Comparison of ENCODE assay signal across 25 cellular contexts in genomic region chr6:34070315-34071110, GRCh38.
A peak's percentile ranks its signal among the peaks of the same experiment; 100 is the strongest.
DNase-seq lines count a peak whose midpoint lies in the region; ATAC-seq and TF ChIP-seq lines count a peak whose summit lies in the region.
"Had no signal": no experiment of that assay in that cellular context is flagged by ENCODE, and none has a peak within 500 bp of the region (broad histone marks: within the 10 kb centered on the region; RNA-seq: fewer than 3 reads in every experiment).

No MANE protein-coding gene starts in this region.

- no peaks in the 10 kb centered on the region for H3K4me1 ChIP-seq in naive thymus-derived CD4-positive, alpha-beta T cell (ENCODE audit: control insufficient read depth in 2 of 2, insufficient read depth in 2 of 2, low read length in 2 of 2)
- H3K4me1 ChIP-seq: adrenal gland, BE2C had no signal

- no peak overlapping the region for H3K27ac Mint-ChIP-seq in activated CD4-positive, alpha-beta T cell treated with anti-CD3 and anti-CD28 coated beads, Interleukin-2, amount 10 ng/mL, durations not matched to agents 24 days and 14 days
- H3K27ac Mint-ChIP-seq in naive thymus-derived CD4-positive, alpha-beta T cell, result no peak overlapping the region
- H3K27ac Mint-ChIP-seq in HFFc6, result no peak overlapping the region
- H3K27ac Mint-ChIP-seq: activated T-helper 2 cell treated with anti-CD3 and anti-CD28 coated beads, Interferon-gamma antibody, Interleukin-2, Interleukin-4, amounts not matched to agents 10 μg/mL and 5 μg/mL and 100 μg/mL, durations not matched to agents 14 hours and 24 hours and 36 hours had no signal

- no peak overlapping the region for H3K27ac ChIP-seq in naive thymus-derived CD4-positive, alpha-beta T cell (ENCODE audit: low read depth, low read length)
- H3K27ac ChIP-seq: adrenal gland, brain microvascular endothelial cell, psoas muscle, upper lobe of right lung had no signal

- no peaks in the 10 kb centered on the region for H3K27me3 Mint-ChIP-seq in activated CD4-positive, alpha-beta T cell treated with anti-CD3 and anti-CD28 coated beads, Interleukin-2, amount 10 ng/mL, durations not matched to agents 24 days and 14 days
- H3K27me3 Mint-ChIP-seq in naive thymus-derived CD4-positive, alpha-beta T cell, result peaks cover 0 to 3% (median 0%) of the 10 kb centered on the region in 5 donors
- peaks cover 29% of the 10 kb centered on the region for H3K27me3 Mint-ChIP-seq in HFFc6 (ENCODE audit: insufficient read depth)

- no peaks in the 10 kb centered on the region for H3K27me3 ChIP-seq in H7 (ENCODE audit: control insufficient read depth, insufficient read depth, low read length)
- H3K27me3 ChIP-seq in naive thymus-derived CD4-positive, alpha-beta T cell (ENCODE audit: control insufficient read depth in 2 of 2, insufficient read depth in 2 of 2, low read length in 2 of 2), result no peaks in the 10 kb centered on the region
- H3K27me3 ChIP-seq: adrenal gland, BE2C had no signal

- intact Hi-C loops in activated CD4-positive, alpha-beta T cell treated with anti-CD3 and anti-CD28 coated beads, Interleukin-2, amount 10 ng/mL, durations not matched to agents 24 days and 14 days (cut with micrococcal nuclease), result no loop called here
- intact Hi-C loops in naive thymus-derived CD4-positive, alpha-beta T cell (cut with micrococcal nuclease), result no loop called here

- no peaks in the 10 kb centered on the region for H3K4me1 Mint-ChIP-seq in activated CD4-positive, alpha-beta T cell treated with anti-CD3 and anti-CD28 coated beads, Interleukin-2, amount 10 ng/mL, durations not matched to agents 24 days and 14 days
- H3K4me1 Mint-ChIP-seq in naive thymus-derived CD4-positive, alpha-beta T cell, result no peaks in the 10 kb centered on the region
- H3K4me1 Mint-ChIP-seq in HFFc6 (ENCODE audit: low read depth), result no peaks in the 10 kb centered on the region

- TF ChIP-seq CTCF in HFFc6 (IDR thresholded peaks at IDR 0.05), result no peak

- H3K4me3 ChIP-seq in H7 (ENCODE audit: insufficient read depth, low read depth, low read length), result no peak overlapping the region
- no peak overlapping the region for H3K4me3 ChIP-seq in naive thymus-derived CD4-positive, alpha-beta T cell (ENCODE audit: low read length)
- H3K4me3 ChIP-seq: adrenal gland, psoas muscle, upper lobe of right lung had no signal

- peak; percentile 58 for DNase-seq in activated CD4-positive, alpha-beta T cell treated with anti-CD3 and anti-CD28 coated beads, Interleukin-2, amount 10 ng/mL, durations not matched to agents 24 days and 14 days
- DNase-seq in activated CD4-positive, alpha-beta T cell treated with anti-CD3 and anti-CD28 coated beads for 1 hour, result no peak
- DNase-seq in H7, result peak; percentile 73
- DNase-seq in SK-N-DZ (ENCODE audit: low spot score), result peak; percentile 26
- DNase-seq in naive thymus-derived CD4-positive, alpha-beta T cell, result no peak
- DNase-seq in middle frontal gyrus (ENCODE audit: extremely low spot score, low spot score), result no peak
- DNase-seq in HFFc6, result no peak
- no peak for DNase-seq in HUDEP-2 (lab: John Stamatoyannopoulos, UW; ENCODE audit: unreplicated experiment in 76 of 76)
- DNase-seq: adrenal gland, BE2C, brain microvascular endothelial cell, COR-L47, GOT3, left cardiac atrium, mammary epithelial cell, NCI-H2081 treated with DMSO at 0.1 percent for 48 hours, NCI-H446 treated with DMSO at 0.1 percent for 48 hours, nucleus accumbens, OCI-M1, psoas muscle, SHP77 treated with DMSO at 0.1 percent for 48 hours, SW 1271, T1000, upper lobe of right lung had no signal

- CTCF ChIA-PET in naive thymus-derived CD4-positive, alpha-beta T cell (lab: Charles Lee), result no interaction called here

- H3K9me3 Mint-ChIP-seq in activated CD4-positive, alpha-beta T cell treated with anti-CD3 and anti-CD28 coated beads, Interleukin-2, amount 10 ng/mL, durations not matched to agents 24 days and 14 days, result no peaks in the 10 kb centered on the region
- H3K9me3 Mint-ChIP-seq in naive thymus-derived CD4-positive, alpha-beta T cell, result no peaks in the 10 kb centered on the region
- H3K9me3 Mint-ChIP-seq in HFFc6, result no peaks in the 10 kb centered on the region
- H3K9me3 Mint-ChIP-seq: activated T-helper 2 cell treated with anti-CD3 and anti-CD28 coated beads, Interferon-gamma antibody, Interleukin-2, Interleukin-4, amounts not matched to agents 10 μg/mL and 5 μg/mL and 100 μg/mL, durations not matched to agents 14 hours and 24 hours and 36 hours had no signal

- no peaks in the 10 kb centered on the region for H3K9me3 ChIP-seq in naive thymus-derived CD4-positive, alpha-beta T cell (ENCODE audit: control insufficient read depth in 2 of 3, low read length in 3 of 3)
- H3K9me3 ChIP-seq: adrenal gland, psoas muscle, upper lobe of right lung had no signal

- no peaks in the 10 kb centered on the region for H3K36me3 ChIP-seq in H7 (replicated peaks; ENCODE audit: control insufficient read depth, insufficient read depth, low read length)
- H3K36me3 ChIP-seq in naive thymus-derived CD4-positive, alpha-beta T cell (ENCODE audit: control insufficient read depth in 2 of 3, insufficient read depth in 3 of 3, low read length in 3 of 3), result no peaks in the 10 kb centered on the region
- H3K36me3 ChIP-seq: adrenal gland, BE2C, brain microvascular endothelial cell, upper lobe of right lung had no signal

- no peak overlapping the region for H3K4me3 Mint-ChIP-seq in activated CD4-positive, alpha-beta T cell treated with anti-CD3 and anti-CD28 coated beads, Interleukin-2, amount 10 ng/mL, durations not matched to agents 24 days and 14 days
- H3K4me3 Mint-ChIP-seq in naive thymus-derived CD4-positive, alpha-beta T cell, result no peak overlapping the region
- H3K4me3 Mint-ChIP-seq in HFFc6, result no peak overlapping the region

- peak; percentile 5 for ATAC-seq in naive thymus-derived CD4-positive, alpha-beta T cell
- ATAC-seq: left cardiac atrium, psoas muscle, upper lobe of right lung had no signal

- POLR2A ChIA-PET in naive thymus-derived CD4-positive, alpha-beta T cell (lab: Charles Lee), result no interaction called here

- no peaks in the 10 kb centered on the region for H3K36me3 Mint-ChIP-seq in activated CD4-positive, alpha-beta T cell treated with anti-CD3 and anti-CD28 coated beads, Interleukin-2, amount 10 ng/mL, durations not matched to agents 24 days and 14 days (ENCODE audit: low read depth)
- no peaks in the 10 kb centered on the region for H3K36me3 Mint-ChIP-seq in naive thymus-derived CD4-positive, alpha-beta T cell
- H3K36me3 Mint-ChIP-seq in HFFc6 (ENCODE audit: low read depth), result no peaks in the 10 kb centered on the region

Comparison
In these comparisons a context has a peak if more than half of its experiments do, and no peak if none do; other contexts are left out.
1. DNase-seq: peak in activated CD4-positive, alpha-beta T cell treated with anti-CD3 and anti-CD28 coated beads, Interleukin-2, amount 10 ng/mL, durations not matched to agents 24 days and 14 days (single experiment), H7 (single experiment) and SK-N-DZ (single experiment); none in activated CD4-positive, alpha-beta T cell treated with anti-CD3 and anti-CD28 coated beads for 1 hour (single experiment), naive thymus-derived CD4-positive, alpha-beta T cell (0 of 9), middle frontal gyrus (single experiment), HFFc6 (single experiment) and HUDEP-2 (0 of 76).